Comparison of ENCODE assay signal across 24 cellular contexts in the genomic region with DNA sequence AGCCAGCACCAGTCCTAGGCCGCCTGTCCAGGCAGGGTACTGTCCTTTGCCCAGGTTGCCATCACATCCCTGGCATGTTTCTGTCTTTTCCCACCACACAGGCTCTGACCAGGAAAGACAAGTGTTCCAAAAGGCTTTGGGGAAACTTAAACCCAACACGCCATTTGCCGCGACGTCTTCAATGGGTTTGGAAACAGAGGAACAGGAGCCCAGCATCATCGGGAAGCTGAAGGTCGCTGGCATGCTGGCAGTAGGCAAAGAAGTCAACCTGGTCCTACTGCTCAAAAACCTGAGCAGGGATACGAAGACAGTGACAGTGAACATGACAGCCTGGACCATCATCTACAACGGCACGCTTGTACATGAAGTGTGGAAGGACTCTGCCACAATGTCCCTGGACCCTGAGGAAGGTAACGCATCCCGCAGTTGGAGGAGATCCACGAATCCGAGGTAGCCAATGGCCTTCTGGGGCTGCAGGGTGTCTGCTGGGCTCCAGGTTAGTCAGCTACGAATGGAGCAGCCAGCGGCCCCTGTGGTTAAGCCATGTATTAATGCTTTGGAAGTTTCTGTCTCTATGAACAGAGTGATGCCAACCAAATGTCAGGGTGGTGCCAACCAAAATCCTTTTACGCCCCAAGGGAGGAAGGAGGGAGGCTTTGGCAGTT. TPM values are rescaled to one million over a fixed set of nuclear protein-coding genes. Genes with fewer than 3 reads are reported as not detected.
"Had no signal": no experiment of that assay in that cellular context is flagged by ENCODE, and none has a peak within 500 bp of the region (broad histone marks: within the 10 kb centered on the region; RNA-seq: fewer than 3 reads in every experiment).

No MANE protein-coding gene starts in this region.

- H3K27me3 ChIP-seq: body of pancreas, Peyer's patch, SJSA1 had no signal

- H3K27ac ChIP-seq: body of pancreas, Peyer's patch, RWPE1, SJSA1 had no signal

- H3K9me3 ChIP-seq: body of pancreas, Peyer's patch, SJSA1 had no signal

- DNase-seq: activated CD4-positive, alpha-beta T cell treated with anti-CD3 and anti-CD28 coated beads for 4 hours; activated CD8-positive, alpha-beta T cell treated with anti-CD3 and anti-CD28 coated beads for 36 hours; activated T-cell treated with anti-CD3 and anti-CD28 coated beads for 4 hours; activated T-cell treated with anti-CD3 and anti-CD28 coated beads, Interleukin-2, amount 50 U/mL, for 48 hours; aorta; body of pancreas; central memory CD4-positive, alpha-beta T cell; Karpas-422; NCI-H1105 treated with DMSO at 0.1 percent for 48 hours; NCI-H1436 treated with DMSO at 0.1 percent for 48 hours; NCI-H187; NCI-H2081; NCI-H446; NCI-H524; Peyer's patch; Right ventricle myocardium superior; SW 1271 had no signal

- H3K4me1 ChIP-seq: body of pancreas, Peyer's patch, SJSA1 had no signal

- ATAC-seq: activated CD4-positive, CD25-positive, alpha-beta regulatory T cell treated with anti-CD3 and anti-CD28 coated beads, Interleukin-2, amount 50 U/mL, for 24 hours; activated CD8-positive, alpha-beta T cell treated with anti-CD3 and anti-CD28 coated beads for 36 hours; body of pancreas; K562; SK-N-SH treated with all-trans-retinoic acid at 6 μM for 48 hours had no signal

- H3K36me3 ChIP-seq: Peyer's patch, SJSA1 had no signal

- H3K4me3 ChIP-seq: body of pancreas, K562, Peyer's patch, SJSA1 had no signal

RNA-seq across cellular contexts. Expression of a gene that starts 36.2 kb away (rescaled TPM):
- total RNA-seq: activated CD8-positive, alpha-beta T cell treated with anti-CD3 and anti-CD28 coated beads for 36 hours; aorta; K562; Right ventricle myocardium superior had no signal
- polyA plus RNA-seq: K562 had no signal

RNA-seq across cellular contexts. Expression of a gene that starts 48.7 kb away (rescaled TPM):
- total RNA-seq: activated CD8-positive, alpha-beta T cell treated with anti-CD3 and anti-CD28 coated beads for 36 hours; activated T-helper 17 cell treated with anti-CD3 and anti-CD28 coated beads, Interleukin-2, amount 50 U/mL, for 72 hours; aorta; body of pancreas; bronchial epithelial cell; K562; Peyer's patch; Right ventricle myocardium superior; SJSA1 had no signal
- polyA plus RNA-seq: aorta, K562 had no signal
